8 cellular contexts compared by ENCODE assay signal in the genomic region with DNA sequence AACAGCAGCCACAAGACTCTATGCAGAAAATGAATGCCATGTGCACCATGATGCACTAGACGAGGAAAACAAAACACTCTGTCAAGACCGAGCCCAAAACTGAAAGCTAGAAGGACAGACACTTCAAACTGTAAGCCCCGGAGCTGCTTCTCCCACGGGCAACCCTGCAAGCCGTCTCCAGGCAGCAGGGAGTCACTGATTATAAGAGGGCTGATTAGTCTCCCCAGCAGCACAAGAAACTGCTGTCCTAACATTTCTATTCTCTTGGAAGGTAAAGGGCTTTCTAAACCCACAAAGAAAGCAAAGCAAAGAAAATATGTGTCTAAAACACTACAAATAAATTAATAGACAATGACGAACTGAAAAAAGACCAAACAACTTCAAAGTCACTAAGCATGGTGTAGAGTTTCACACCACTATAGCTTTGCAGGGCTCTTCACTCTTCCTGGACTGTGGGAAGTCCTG. TPM values are rescaled to one million over a fixed set of nuclear protein-coding genes. Genes with fewer than 3 reads are reported as not detected.
DNase-seq lines count a peak whose midpoint lies in the region; ATAC-seq and TF ChIP-seq lines count a peak whose summit lies in the region.

No MANE protein-coding gene starts in this region.

- peaks cover 31% of the 10 kb centered on the region for H3K4me1 ChIP-seq in smooth muscle cell (ENCODE audit: low read depth)

- H3K36me3 ChIP-seq in WERI-Rb-1: no peaks in the 10 kb centered on the region; the same call in 1 of the 2 replicates
- no peaks in the 10 kb centered on the region for H3K36me3 ChIP-seq in smooth muscle cell (ENCODE audit: low read depth)

- peaks cover 97% of the 10 kb centered on the region for H4K20me1 ChIP-seq in smooth muscle cell (ENCODE audit: low read depth)

- H3K4me3 ChIP-seq in WERI-Rb-1 (ENCODE audit: low read depth, low read length): no peak overlapping the region; the same call in 1 of the 2 replicates
- H3K4me3 ChIP-seq in fibroblast of villous mesenchyme (ENCODE audit: low read depth, low read length): peak overlapping the region; percentile 34
- H3K4me3 ChIP-seq in smooth muscle cell: peak overlapping the region; percentile 36

- H3K4me2 ChIP-seq in smooth muscle cell: peak overlapping the region; percentile 85

- H3K27me3 ChIP-seq in WERI-Rb-1 (ENCODE audit: insufficient read depth, low read depth, severe bottlenecking): no peaks in the 10 kb centered on the region
- H3K27me3 ChIP-seq in smooth muscle cell (ENCODE audit: low read depth): no peaks in the 10 kb centered on the region

- no peak overlapping the region for H3K9ac ChIP-seq in smooth muscle cell (ENCODE audit: low read depth)

- TF ChIP-seq CTCF in WERI-Rb-1 (IDR thresholded peaks at IDR 0.05; ENCODE audit: low read depth, low read length): no peak
- TF ChIP-seq CTCF in fibroblast of villous mesenchyme (IDR thresholded peaks at IDR 0.05; ENCODE audit: insufficient read depth, low read depth, low read length): no peak
- no peak for TF ChIP-seq CTCF in smooth muscle cell (IDR thresholded peaks at IDR 0.05; ENCODE audit: borderline replicate concordance, insufficient read depth, poor library complexity, severe bottlenecking)

- no peaks in the 10 kb centered on the region for H3K9me3 ChIP-seq in WERI-Rb-1 (ENCODE audit: severe bottlenecking)
- H3K9me3 ChIP-seq in smooth muscle cell (replicated peaks; ENCODE audit: low read depth): no peaks in the 10 kb centered on the region

- H3K27ac ChIP-seq in WERI-Rb-1: no peak overlapping the region
- H3K27ac ChIP-seq in smooth muscle cell (ENCODE audit: low read depth): peak overlapping the region; percentile 52

- no peak overlapping the region for H2AFZ ChIP-seq in smooth muscle cell (ENCODE audit: low read depth)

- ATAC-seq in HG03108 (IDR thresholded peaks at IDR 0.05; ENCODE audit: unreplicated experiment) (peak; percentile 42), GM18861 (IDR thresholded peaks at IDR 0.05; ENCODE audit: unreplicated experiment) (no peak)

- H3K79me2 ChIP-seq in smooth muscle cell (ENCODE audit: low read depth): peaks cover 79% of the 10 kb centered on the region

- WGBS in smooth muscle cell (ENCODE audit: low lambda C conversion rate): 10% methylated on average over 6 of the region's 6 CpGs

- H3F3A ChIP-seq in smooth muscle cell (ENCODE audit: low read depth): peaks cover 20% of the 10 kb centered on the region

- DNase-seq in NK-92 treated with Interleukin-12 subunit alpha and Interleukin-12 subunit beta, amount 100 ng/mL, for 24 hours (lab: John Stamatoyannopoulos, UW): peak; percentile 30
- DNase-seq in NK-92 (lab: John Stamatoyannopoulos, UW; ENCODE audit: unreplicated experiment) (no peak), WERI-Rb-1 (peak; percentile 42), fibroblast of villous mesenchyme (ENCODE audit: low read depth) (peak; percentile 84), smooth muscle cell (lab: John Stamatoyannopoulos, UW; ENCODE audit: unreplicated experiment) (no peak), GDM1 (lab: John Stamatoyannopoulos, UW) (no peak)

RNA-seq across cellular contexts. Expression of gene TBC1D2B, which starts 15.5 kb away (rescaled TPM):
- total RNA-seq in fibroblast of villous mesenchyme (32.5 and 52.2 TPM in 2 replicates), smooth muscle cell (19.4 and 31.9 TPM in 2 replicates)
- polyA plus RNA-seq in smooth muscle cell: 14.2 and 16.1 TPM in 2 replicates

RNA-seq across cellular contexts. Expression of gene SH2D7, which starts 30.4 kb away (rescaled TPM):
- total RNA-seq in fibroblast of villous mesenchyme (not detected in 2 replicates), smooth muscle cell (not detected in 2 replicates)
- polyA plus RNA-seq in smooth muscle cell: 0.07 and 0.34 TPM in 2 replicates

Comparison
In these comparisons a context has a peak if more than half of its experiments do, and no peak if none do; other contexts are left out.
1. DNase-seq: peak in NK-92 treated with Interleukin-12 subunit alpha and Interleukin-12 subunit beta, amount 100 ng/mL, for 24 hours (single experiment), WERI-Rb-1 (single experiment) and fibroblast of villous mesenchyme (single experiment); none in NK-92 (single experiment), smooth muscle cell (single experiment) and GDM1 (single experiment).